In the genomic region with DNA sequence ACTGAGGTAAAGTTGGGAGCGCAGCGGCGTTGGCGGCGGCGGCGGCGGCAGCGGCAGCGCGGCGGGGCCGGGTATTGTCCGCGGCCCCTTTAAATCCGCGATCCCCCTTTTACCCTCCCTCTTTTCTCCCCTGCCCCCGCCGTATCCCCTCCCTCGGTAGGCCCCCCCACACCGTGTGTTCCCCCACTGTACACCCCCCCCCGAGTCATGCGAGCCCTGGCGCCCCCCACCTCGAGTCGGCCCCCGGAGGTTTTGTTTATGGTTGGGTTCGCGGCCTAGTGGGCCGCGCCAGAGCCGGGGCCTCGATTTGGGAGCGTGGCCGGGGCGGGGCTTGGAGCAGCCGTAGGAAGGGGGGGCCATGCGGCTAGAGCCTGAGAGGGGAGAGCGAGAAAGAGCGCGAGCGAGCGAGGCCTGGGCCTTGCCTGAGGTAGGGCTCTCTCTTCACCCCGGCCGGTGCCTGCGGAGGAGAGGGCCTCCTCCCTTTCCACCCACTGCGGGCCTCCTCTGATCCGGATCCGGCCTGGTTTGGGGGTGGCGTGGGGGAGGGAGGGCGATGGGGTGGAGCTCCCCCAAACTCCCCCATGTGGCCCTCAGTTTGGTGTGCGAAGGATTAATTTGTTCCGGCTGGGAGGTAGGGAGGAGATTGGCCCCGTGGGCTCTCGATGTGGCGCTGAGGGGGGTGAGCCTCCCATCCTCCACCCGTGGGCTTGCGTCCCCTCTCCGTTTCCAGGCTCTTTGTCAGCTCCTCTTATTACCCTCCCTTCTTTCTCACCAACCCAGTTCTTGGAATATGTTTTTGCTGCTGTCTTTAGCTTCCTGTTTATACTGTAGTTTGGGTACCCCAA, we compare ENCODE assay signal across 9 cellular contexts. TPM values are rescaled to one million over a fixed set of nuclear protein-coding genes. Genes with fewer than 3 reads are reported as not detected.
A peak's percentile ranks its signal among the peaks of the same experiment; 100 is the strongest.
DNase-seq lines count a peak whose midpoint lies in the region; ATAC-seq, FAIRE-seq and TF ChIP-seq lines count a peak whose summit lies in the region.
"Had no signal": no experiment of that assay in that cellular context is flagged by ENCODE, and none has a peak within 500 bp of the region (broad histone marks: within the 10 kb centered on the region; RNA-seq: fewer than 3 reads in every experiment).

No MANE protein-coding gene starts in this region.

- H3K4me1 ChIP-seq in kidney (ENCODE audit: control insufficient read depth in 1 of 2, insufficient read depth in 1 of 2, low read depth in 1 of 2, low read length in 2 of 2) = peaks cover 15 to 30% of the 10 kb centered on the region in 2 donors

- DNase-seq in CD1c-positive myeloid dendritic cell (ENCODE audit: extremely low spot score) (peak; percentile 48), WTC11 (ENCODE audit: low spot score) (peak; percentile 58), bronchial epithelial cell (ENCODE audit: low read depth) (no peak), kidney (peak; percentile 93)
- peak; percentile 37 to 43 for DNase-seq in stimulated activated CD4-positive, alpha-beta T cell treated with anti-CD3 and anti-CD28 coated beads, Interleukin-1b, Interleukin-23, amount 100 ng/mL, for 1 hour (ENCODE audit: low read depth in 2 of 2)

- peak overlapping the region; percentile 91 for H3K4me3 ChIP-seq in bronchial epithelial cell (ENCODE audit: low read depth, low read length)
- peak overlapping the region; percentile 62 to 79 for H3K4me3 ChIP-seq in kidney (ENCODE audit: low read length in 2 of 2)

- H3K4me1 Mint-ChIP-seq in WTC11 = peaks cover 44% of the 10 kb centered on the region

- ATAC-seq in GM19372 (IDR thresholded peaks at IDR 0.05; ENCODE audit: low read depth, unreplicated experiment) (peak; percentile 6), WTC11 (peak; percentile 12), GM18873 (IDR thresholded peaks at IDR 0.05; ENCODE audit: low FRiP score, unreplicated experiment) (no peak)

- peak overlapping the region; percentile 95 to 99 for H3K27ac ChIP-seq in kidney (ENCODE audit: low read depth in 2 of 2, low read length in 2 of 2)

- TF ChIP-seq CTCF in WTC11 (IDR thresholded peaks at IDR 0.05) (no peak), bronchial epithelial cell (IDR thresholded peaks at IDR 0.05; ENCODE audit: insufficient read depth, low read length, severe bottlenecking) (no peak), kidney (IDR thresholded peaks at IDR 0.05; ENCODE audit: borderline replicate concordance, extremely low read depth, insufficient read depth) (no peak)

- H3K9me3 Mint-ChIP-seq in WTC11 = no peaks in the 10 kb centered on the region

- FAIRE-seq in bronchial epithelial cell (lab: Jason Lieb, UNC) (no peak), kidney (lab: Jason Lieb, UNC) (no peak)

- no peak for TF ChIP-seq EP300 in Ishikawa (IDR thresholded peaks at IDR 0.05; ENCODE audit: borderline replicate concordance)

- peak overlapping the region; percentile 13 to 93 for H3K9ac ChIP-seq in kidney (ENCODE audit: low read length in 2 of 2)

- H3K27me3 Mint-ChIP-seq in WTC11 (ENCODE audit: low read depth) = no peaks in the 10 kb centered on the region

- peak overlapping the region; percentile 98 for H3K4me3 Mint-ChIP-seq in WTC11

- intact Hi-C loops in kidney (cut with DNase I) = no loop called here

- no peaks in the 10 kb centered on the region for H3K27me3 ChIP-seq in bronchial epithelial cell (ENCODE audit: control insufficient read depth, insufficient read depth, low read length)

- peaks cover 54% of the 10 kb centered on the region for H3K36me3 Mint-ChIP-seq in WTC11

- H3K9me3 ChIP-seq in kidney (ENCODE audit: control insufficient read depth in 1 of 2, low read length in 2 of 2) = no peaks in the 10 kb centered on the region

- POLR2A ChIA-PET in WTC11 (lab: Charles Lee) = interaction anchor here (0.6 to 1.8 kb wide), 5 partner anchors 17 to 1763 kb away, joined by 3 to 8 read pairs (median 3); a partner anchor contains a TSS

- peak overlapping the region; percentile 98 for H3K27ac Mint-ChIP-seq in WTC11

- CTCF ChIA-PET in WTC11 (lab: Charles Lee) = interaction anchor here (0.7 to 3.6 kb wide), 4 partner anchors 22 to 114 kb away, joined by 4 to 20 read pairs (median 7); no protein-coding TSS in a partner anchor

- peaks cover 9% of the 10 kb centered on the region for H3K36me3 ChIP-seq in bronchial epithelial cell (ENCODE audit: control insufficient read depth, insufficient read depth, low read length)
- H3K36me3 ChIP-seq in kidney (ENCODE audit: control insufficient read depth in 1 of 2, insufficient read depth in 2 of 2, low read length in 2 of 2) = peaks cover 8 to 26% of the 10 kb centered on the region in 2 donors

- TF ChIP-seq RAD21 in Ishikawa (IDR thresholded peaks at IDR 0.05; ENCODE audit: low read depth) = no peak

TF ChIP-seq in Ishikawa, 13 proteins besides CTCF, POLR2A, EP300 and RAD21:
- TF ChIP-seq CEBPB (IDR thresholded peaks at IDR 0.05) (no peak), EGR1 (IDR thresholded peaks at IDR 0.05) (no peak), TEAD4 (IDR thresholded peaks at IDR 0.05) (no peak), YY1 (IDR thresholded peaks at IDR 0.05; ENCODE audit: low read depth) (peak; percentile 15; the same call in 1 of the 2 replicates)
- TF ChIP-seq, protein P1, sequence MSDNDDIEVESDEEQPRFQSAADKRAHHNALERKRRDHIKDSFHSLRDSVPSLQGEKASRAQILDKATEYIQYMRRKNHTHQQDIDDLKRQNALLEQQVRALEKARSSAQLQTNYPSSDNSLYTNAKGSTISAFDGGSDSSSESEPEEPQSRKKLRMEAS (IDR thresholded peaks at IDR 0.05) = peak; percentile 14; the same call in 1 of the 2 replicates
- TF ChIP-seq, protein P2, sequence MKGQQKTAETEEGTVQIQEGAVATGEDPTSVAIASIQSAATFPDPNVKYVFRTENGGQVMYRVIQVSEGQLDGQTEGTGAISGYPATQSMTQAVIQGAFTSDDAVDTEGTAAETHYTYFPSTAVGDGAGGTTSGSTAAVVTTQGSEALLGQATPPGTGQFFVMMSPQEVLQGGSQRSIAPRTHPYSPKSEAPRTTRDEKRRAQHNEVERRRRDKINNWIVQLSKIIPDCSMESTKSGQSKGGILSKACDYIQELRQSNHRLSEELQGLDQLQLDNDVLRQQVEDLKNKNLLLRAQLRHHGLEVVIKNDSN (IDR thresholded peaks at IDR 0.05) = no peak

TF ChIP-seq in WTC11, 78 proteins besides CTCF, POLR2A, EP300 and RAD21 (continues in another document):
- TF ChIP-seq, protein P3, sequence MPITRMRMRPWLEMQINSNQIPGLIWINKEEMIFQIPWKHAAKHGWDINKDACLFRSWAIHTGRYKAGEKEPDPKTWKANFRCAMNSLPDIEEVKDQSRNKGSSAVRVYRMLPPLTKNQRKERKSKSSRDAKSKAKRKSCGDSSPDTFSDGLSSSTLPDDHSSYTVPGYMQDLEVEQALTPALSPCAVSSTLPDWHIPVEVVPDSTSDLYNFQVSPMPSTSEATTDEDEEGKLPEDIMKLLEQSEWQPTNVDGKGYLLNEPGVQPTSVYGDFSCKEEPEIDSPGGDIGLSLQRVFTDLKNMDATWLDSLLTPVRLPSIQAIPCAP (CRISPR knock-in tag; IDR thresholded peaks at IDR 0.05) = 0 out of 2 replicates have a peak, but pooled peaks have one; percentile 37
- TF ChIP-seq TCF7 (CRISPR knock-in tag; IDR thresholded peaks at IDR 0.05; ENCODE audit: low read depth) = peak; percentile 55; the same call in 1 of the 2 replicates
- TF ChIP-seq, protein P4, sequence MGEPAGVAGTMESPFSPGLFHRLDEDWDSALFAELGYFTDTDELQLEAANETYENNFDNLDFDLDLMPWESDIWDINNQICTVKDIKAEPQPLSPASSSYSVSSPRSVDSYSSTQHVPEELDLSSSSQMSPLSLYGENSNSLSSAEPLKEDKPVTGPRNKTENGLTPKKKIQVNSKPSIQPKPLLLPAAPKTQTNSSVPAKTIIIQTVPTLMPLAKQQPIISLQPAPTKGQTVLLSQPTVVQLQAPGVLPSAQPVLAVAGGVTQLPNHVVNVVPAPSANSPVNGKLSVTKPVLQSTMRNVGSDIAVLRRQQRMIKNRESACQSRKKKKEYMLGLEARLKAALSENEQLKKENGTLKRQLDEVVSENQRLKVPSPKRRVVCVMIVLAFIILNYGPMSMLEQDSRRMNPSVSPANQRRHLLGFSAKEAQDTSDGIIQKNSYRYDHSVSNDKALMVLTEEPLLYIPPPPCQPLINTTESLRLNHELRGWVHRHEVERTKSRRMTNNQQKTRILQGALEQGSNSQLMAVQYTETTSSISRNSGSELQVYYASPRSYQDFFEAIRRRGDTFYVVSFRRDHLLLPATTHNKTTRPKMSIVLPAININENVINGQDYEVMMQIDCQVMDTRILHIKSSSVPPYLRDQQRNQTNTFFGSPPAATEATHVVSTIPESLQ (CRISPR knock-in tag; IDR thresholded peaks at IDR 0.05) = no peak

RNA-seq across cellular contexts. Expression of a gene that starts 0.4 kb away (rescaled TPM):
- total RNA-seq in WTC11 (2021) (201 to 205 TPM (median 203 TPM) in 3 replicates), bronchial epithelial cell (20.8 and 33.9 TPM in 2 replicates), kidney (131 TPM)
- 46.2 TPM for polyA plus RNA-seq in kidney (ENCODE audit: insufficient read depth, low read depth, low replicate concordance)

RNA-seq across cellular contexts. Expression of a gene that starts 15.1 kb away (rescaled TPM):
- not detected in 3 replicates for total RNA-seq in WTC11 (2021)
- not detected in 2 replicates for total RNA-seq in bronchial epithelial cell
- total RNA-seq in kidney = not detected
- not detected for polyA plus RNA-seq in kidney (ENCODE audit: insufficient read depth, low read depth, low replicate concordance)
- total RNA-seq: frontal cortex had no signal

RNA-seq across cellular contexts. Expression of a gene that starts 29.3 kb away (rescaled TPM):
- total RNA-seq in WTC11 (2021) (496 to 614 TPM (median 504 TPM) in 3 replicates), bronchial epithelial cell (279 and 321 TPM in 2 replicates), kidney (315 TPM)
- 156 TPM for polyA plus RNA-seq in kidney (ENCODE audit: insufficient read depth, low read depth, low replicate concordance)

RNA-seq across cellular contexts. Expression of a gene that starts 51.2 kb away (rescaled TPM):
- 63.4 to 69.2 TPM (median 65.8 TPM) in 3 replicates for total RNA-seq in WTC11 (2021)
- total RNA-seq in bronchial epithelial cell = 143 and 183 TPM in 2 replicates
- total RNA-seq in kidney = 74.8 TPM
- polyA plus RNA-seq in kidney (ENCODE audit: insufficient read depth, low read depth, low replicate concordance) = 153 TPM
